9 cellular contexts compared by ENCODE assay signal in the genomic region with DNA sequence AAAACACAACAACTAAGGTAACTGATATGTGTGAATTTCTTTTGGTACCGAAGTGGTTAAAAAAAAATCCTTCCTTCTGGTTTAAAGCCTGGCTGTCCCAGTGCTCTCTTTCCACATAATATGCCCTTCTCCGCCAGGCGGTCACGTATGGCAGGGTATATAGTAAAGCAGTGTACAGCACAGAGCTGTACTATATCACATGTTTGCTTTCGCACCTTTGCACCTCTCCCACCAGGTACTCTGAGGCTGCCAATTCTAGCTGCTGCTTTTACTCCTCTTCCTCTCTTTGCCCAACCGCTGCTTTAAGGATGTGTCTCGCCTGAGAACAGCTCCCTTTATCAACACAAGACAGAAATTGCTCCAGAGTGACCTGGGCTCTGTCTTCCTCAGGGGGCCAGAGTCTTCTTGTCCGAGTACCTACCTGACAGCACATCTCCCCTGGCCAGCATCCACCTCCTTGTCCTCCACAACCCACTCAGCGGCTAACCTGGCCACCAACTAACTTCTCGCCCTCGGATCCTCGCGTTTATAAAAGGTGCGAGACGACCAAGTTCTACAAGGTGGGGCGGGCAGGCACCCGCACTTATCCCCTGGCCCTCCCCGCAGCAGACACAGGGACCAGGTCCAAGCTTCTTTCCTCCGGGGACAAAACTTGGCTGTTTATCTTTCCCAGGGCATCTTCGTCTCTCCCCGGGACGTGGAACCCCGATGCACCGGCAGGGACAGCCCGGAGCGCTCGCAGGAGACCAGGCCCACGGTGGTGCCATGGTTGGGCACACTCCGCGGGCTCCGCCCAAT. TPM values are rescaled to one million over a fixed set of nuclear protein-coding genes. Genes with fewer than 3 reads are reported as not detected.
A peak's percentile ranks its signal among the peaks of the same experiment; 100 is the strongest.
DNase-seq lines count a peak whose midpoint lies in the region; ATAC-seq and TF ChIP-seq lines count a peak whose summit lies in the region.
"Had no signal": no experiment of that assay in that cellular context is flagged by ENCODE, and none has a peak within 500 bp of the region (broad histone marks: within the 10 kb centered on the region; RNA-seq: fewer than 3 reads in every experiment).

No MANE protein-coding gene starts in this region.

- 42 to 43% methylated on average over 21 of the region's 31 CpGs for WGBS in esophagus squamous epithelium, 2 donors

- intact Hi-C loops in Calu3 (cut with micrococcal nuclease; ENCODE audit: unreplicated experiment) (no loop called here), esophagus squamous epithelium (cut with DNase I) (no loop called here)

- peak overlapping the region; percentile 41 to 73 (median 54) for H3K4me3 ChIP-seq in esophagus squamous epithelium

- peaks cover 61% of the 10 kb centered on the region for H3K27me3 Mint-ChIP-seq in Calu3 (ENCODE audit: unreplicated experiment)
- H3K27me3 Mint-ChIP-seq in osteocyte (ENCODE audit: unreplicated experiment), result peaks cover 22% of the 10 kb centered on the region

- H3K27me3 ChIP-seq in esophagus squamous epithelium, result peaks cover 0 to 83% (median 2%) of the 10 kb centered on the region in 4 donors

- no peak for TF ChIP-seq CTCF in Calu3 (IDR thresholded peaks at IDR 0.05; ENCODE audit: unreplicated experiment)
- no peak for TF ChIP-seq CTCF in esophagus squamous epithelium (IDR thresholded peaks at IDR 0.05)
- no peak for TF ChIP-seq CTCF in osteocyte (IDR thresholded peaks at IDR 0.05)

- H3K27ac Mint-ChIP-seq in Calu3 (ENCODE audit: unreplicated experiment), result no peak overlapping the region
- H3K27ac Mint-ChIP-seq in osteocyte (ENCODE audit: unreplicated experiment), result no peak overlapping the region

- H3K4me1 Mint-ChIP-seq in Calu3 (ENCODE audit: low read depth, unreplicated experiment) (peaks cover 18% of the 10 kb centered on the region), osteocyte (ENCODE audit: unreplicated experiment) (peaks cover 11% of the 10 kb centered on the region)

- peak overlapping the region; percentile 75 for H3K4me3 Mint-ChIP-seq in Calu3 (ENCODE audit: low read depth, unreplicated experiment)
- H3K4me3 Mint-ChIP-seq in osteocyte (ENCODE audit: unreplicated experiment), result peak overlapping the region; percentile 72

- BruUV-seq in Calu3 (replicated peaks; lab: Mats Ljungman, UMichigan), result no TSS peak

- H3K36me3 Mint-ChIP-seq in Calu3 (ENCODE audit: insufficient read depth, unreplicated experiment) (peaks cover 18% of the 10 kb centered on the region), osteocyte (ENCODE audit: unreplicated experiment) (no peaks in the 10 kb centered on the region)

- ATAC-seq in HG02763 (IDR thresholded peaks at IDR 0.05; ENCODE audit: unreplicated experiment), result no peak
- ATAC-seq in GM21576 (IDR thresholded peaks at IDR 0.05; ENCODE audit: unreplicated experiment), result no peak
- no peak for ATAC-seq in HG03442 (IDR thresholded peaks at IDR 0.05; ENCODE audit: unreplicated experiment)

- H3K27ac ChIP-seq in esophagus squamous epithelium, result peak overlapping the region in 1 of 4 donors; percentile 33
- H3K27ac ChIP-seq: epithelial cell of prostate had no signal

- DNase-seq in Calu3, result no peak
- DNase-seq in NCI-H69 (lab: John Stamatoyannopoulos, UW), result peak; percentile 79
- DNase-seq in esophagus squamous epithelium (lab: John Stamatoyannopoulos, UW), result no peak
- no peak for DNase-seq in osteocyte (ENCODE audit: extremely low spot score, unreplicated experiment)
- DNase-seq in CD1c-positive myeloid dendritic cell (ENCODE audit: extremely low spot score), result no peak

- no peaks in the 10 kb centered on the region for H3K36me3 ChIP-seq in esophagus squamous epithelium

- CTCF ChIA-PET in Calu3 (lab: Charles Lee), result interaction anchor here (0.6 kb wide), 1 partner anchor 400 kb away, joined by 3 read pairs; the partner anchor contains the start of gene ARPC5

- H3K9me3 Mint-ChIP-seq in Calu3 (ENCODE audit: low read depth, unreplicated experiment), result no peaks in the 10 kb centered on the region
- no peaks in the 10 kb centered on the region for H3K9me3 Mint-ChIP-seq in osteocyte (ENCODE audit: unreplicated experiment)

- peaks cover 8 to 24% (median 15%) of the 10 kb centered on the region in 3 donors for H3K4me1 ChIP-seq in esophagus squamous epithelium

- no peaks in the 10 kb centered on the region for H3K9me3 ChIP-seq in esophagus squamous epithelium

- TF ChIP-seq POLR2A in esophagus squamous epithelium (IDR thresholded peaks at IDR 0.05), result no peak

RNA-seq across cellular contexts. Expression of gene COLGALT2, which starts 1.6 kb away (rescaled TPM):
- total RNA-seq in Calu3 (2022), result 5.9 and 6.4 TPM in 2 replicates
- 1 to 10 TPM in 1 of 4 donors, under 1 TPM in 3; 0.31 to 1.1 (median 0.66) TPM for total RNA-seq in esophagus squamous epithelium
- total RNA-seq in osteocyte, result 1.9 and 2.8 TPM in 2 replicates

RNA-seq across cellular contexts. Expression of gene TSEN15, which starts 15.6 kb away (rescaled TPM):
- total RNA-seq in Calu3 (2022), result 51.7 and 62.6 TPM in 2 replicates
- total RNA-seq in esophagus squamous epithelium, result 10 to 100 TPM; 16.5 to 25.4 (median 22.0) TPM
- 36.8 and 37.8 TPM in 2 replicates for total RNA-seq in osteocyte
